ENCODE assay signal across 9 cellular contexts in genomic region chr7:8418627-8419245, GRCh38. TPM values are rescaled to one million over a fixed set of nuclear protein-coding genes. Genes with fewer than 3 reads are reported as not detected.
DNase-seq lines count a peak whose midpoint lies in the region; ATAC-seq, FAIRE-seq and TF ChIP-seq lines count a peak whose summit lies in the region.
"Had no signal": no experiment of that assay in that cellular context is flagged by ENCODE, and none has a peak within 500 bp of the region (broad histone marks: within the 10 kb centered on the region; RNA-seq: fewer than 3 reads in every experiment).

No MANE protein-coding gene starts in this region.

- ATAC-seq in HG02610 (IDR thresholded peaks at IDR 0.05; ENCODE audit: unreplicated experiment) = peak; percentile 76

- H3K4me3 ChIP-seq in endothelial cell of umbilical vein (replicated peaks in 1 of 3; ENCODE audit: insufficient read depth in 1 of 3, low read depth in 1 of 3, low read length in 3 of 3) = no peak overlapping the region
- no peak overlapping the region for H3K4me3 ChIP-seq in neural cell (ENCODE audit: low read length)
- H3K4me3 ChIP-seq in MG63 = no peak overlapping the region

- no peak for TF ChIP-seq EP300 in neural cell (conservative IDR thresholded peaks at IDR 0.05; ENCODE audit: poor library complexity, severe bottlenecking)

- BruUV-seq in endothelial cell of umbilical vein (replicated peaks; lab: Mats Ljungman, UMichigan) = no TSS peak

- peak; percentile 77 for FAIRE-seq in endothelial cell of umbilical vein (lab: Jason Lieb, UNC)

- no peaks in the 10 kb centered on the region for H3K79me2 ChIP-seq in endothelial cell of umbilical vein (ENCODE audit: control insufficient read depth, insufficient read depth, low read length)
- H3K79me2 ChIP-seq in neural cell (replicated peaks; ENCODE audit: insufficient read depth, low read length) = no peaks in the 10 kb centered on the region

- H3F3A ChIP-seq in neural cell (ENCODE audit: insufficient read depth, low read length, poor library complexity, severe bottlenecking) = no peaks in the 10 kb centered on the region

- no peaks in the 10 kb centered on the region for H3K4me1 ChIP-seq in endothelial cell of umbilical vein (ENCODE audit: control insufficient read depth, extremely low read depth, insufficient read depth, low read length)

- intact Hi-C loops in endothelial cell of umbilical vein (cut with micrococcal nuclease) = loop anchor here (5.0 kb wide), 1 partner anchor 1994 kb away; no protein-coding TSS in a partner anchor

- H3K9me1 ChIP-seq in endothelial cell of umbilical vein (replicated peaks; ENCODE audit: control insufficient read depth, extremely low read depth, insufficient read depth, low read length) = no peaks in the 10 kb centered on the region

- TF ChIP-seq RAD21 in neural cell (conservative IDR thresholded peaks at IDR 0.05) = peak; percentile 92

- POLR2A ChIA-PET in GM10248 (lab: Yijun Ruan, JAX) = no interaction called here
- POLR2A ChIA-PET in endothelial cell of umbilical vein (lab: Charles Lee) = no interaction called here

- H3K36me3 ChIP-seq in endothelial cell of umbilical vein (ENCODE audit: control insufficient read depth in 2 of 2, extremely low read depth in 1 of 2, insufficient read depth in 2 of 2, low read length in 2 of 2) = no peaks in the 10 kb centered on the region
- no peaks in the 10 kb centered on the region for H3K36me3 ChIP-seq in neural cell (ENCODE audit: insufficient read depth, low read length)
- no peaks in the 10 kb centered on the region for H3K36me3 ChIP-seq in MG63

- H3K27ac ChIP-seq in endothelial cell of umbilical vein (ENCODE audit: insufficient read depth, low read depth, low read length) (no peak overlapping the region), neural cell (ENCODE audit: low read length) (no peak overlapping the region)

- H3K27me3 ChIP-seq in endothelial cell of umbilical vein (ENCODE audit: control insufficient read depth in 2 of 2, insufficient read depth in 2 of 2, low read length in 2 of 2) (no peaks in the 10 kb centered on the region), neural cell (ENCODE audit: insufficient read depth, low read depth, low read length) (no peaks in the 10 kb centered on the region), MG63 (peaks cover 5% of the 10 kb centered on the region)

- CTCF ChIA-PET in GM10248 (lab: Yijun Ruan, JAX) (interaction anchor here (0.6 to 2.4 kb wide), 10 partner anchors 9 to 1994 kb away, joined by 3 to 12 read pairs (median 5); no protein-coding TSS in a partner anchor), endothelial cell of umbilical vein (lab: Charles Lee) (interaction anchor here (1.0 to 2.2 kb wide), 6 partner anchors 9 to 1994 kb away, joined by 3 to 19 read pairs (median 3); no protein-coding TSS in a partner anchor)

- no peaks in the 10 kb centered on the region for H3K9me3 ChIP-seq in endothelial cell of umbilical vein (replicated peaks; ENCODE audit: control insufficient read depth, insufficient read depth, low read length)
- H3K9me3 ChIP-seq in neural cell (ENCODE audit: low read length) = no peaks in the 10 kb centered on the region
- no peaks in the 10 kb centered on the region for H3K9me3 ChIP-seq in MG63

- no peak overlapping the region for H3K9ac ChIP-seq in endothelial cell of umbilical vein (replicated peaks; ENCODE audit: extremely low read depth, insufficient read depth, low read length)
- H3K9ac ChIP-seq in neural cell (ENCODE audit: low read length) = no peak overlapping the region

- DNase-seq in AG08395 (ENCODE audit: low spot score) (peak; percentile 11), GM10248 (ENCODE audit: extremely low spot score) (peak; percentile 35), NCI-H128 (lab: John Stamatoyannopoulos, UW; ENCODE audit: unreplicated experiment) (peak; percentile 61), T-helper 1 cell (peak in 4 of 5 donors; percentile 19 to 48 (median 30)), endothelial cell of umbilical vein (ENCODE audit: low read depth, low spot score) (peak; percentile 56), MG63 (no peak)

- TF ChIP-seq POLR2A in endothelial cell of umbilical vein (IDR thresholded peaks at IDR 0.05; ENCODE audit: low read depth, low read length) = no peak

- H3K9me2 ChIP-seq in neural cell (ENCODE audit: insufficient read depth, low read length) = no peaks in the 10 kb centered on the region

- no peaks in the 10 kb centered on the region for H4K20me1 ChIP-seq in endothelial cell of umbilical vein (replicated peaks; ENCODE audit: control insufficient read depth, extremely low read depth, insufficient read depth, low read length)
- no peaks in the 10 kb centered on the region for H4K20me1 ChIP-seq in neural cell (ENCODE audit: insufficient read depth)

- H3K4me2 ChIP-seq in endothelial cell of umbilical vein (ENCODE audit: insufficient read depth, low read length) (no peak overlapping the region), neural cell (ENCODE audit: low read length) (no peak overlapping the region)

- peak; percentile 69 for TF ChIP-seq CTCF in GM10248 (IDR thresholded peaks at IDR 0.05; ENCODE audit: control extremely low read depth, extremely low read depth, low read depth, missing control alignments)
- TF ChIP-seq CTCF in endothelial cell of umbilical vein (IDR thresholded peaks at IDR 0.05; ENCODE audit: extremely low read depth in 1 of 2, insufficient read depth in 1 of 2, low read depth in 1 of 2, low read length in 2 of 2) = peak; percentile 45 to 56
- TF ChIP-seq CTCF in neural cell (IDR thresholded peaks at IDR 0.05; ENCODE audit: poor library complexity, severe bottlenecking) = peak; percentile 89

- dilution Hi-C loops in endothelial cell of umbilical vein (cut with MboI; ENCODE audit: extremely low pct_ligation_motif_present, low sequenced_read_pairs) = no loop called here

- H2AFZ ChIP-seq in endothelial cell of umbilical vein (ENCODE audit: low read depth, low read length) (no peak overlapping the region), neural cell (ENCODE audit: low read depth, low read length) (no peak overlapping the region)

TF ChIP-seq in endothelial cell of umbilical vein, 7 proteins besides CTCF, POLR2A, EP300 and RAD21:
- no peak for TF ChIP-seq JUN (IDR thresholded peaks at IDR 0.05; ENCODE audit: borderline replicate concordance, insufficient read depth, insufficient read length, low read depth)
- no peak for TF ChIP-seq MAX (IDR thresholded peaks at IDR 0.05; ENCODE audit: insufficient read depth, insufficient read length)
- TF ChIP-seq EZH2 (IDR thresholded peaks at IDR 0.05; ENCODE audit: borderline replicate concordance, low read depth, low read length, severe bottlenecking) = no peak
- no peak for TF ChIP-seq MYC (IDR thresholded peaks at IDR 0.05; ENCODE audit: low read depth, low read length)
- no peak for TF ChIP-seq POLR2AphosphoS5 (IDR thresholded peaks at IDR 0.05; ENCODE audit: insufficient read depth, low read depth, low read length)
- no peak for TF ChIP-seq FOS (IDR thresholded peaks at IDR 0.05; ENCODE audit: borderline replicate concordance, insufficient read depth, low read length)
- no peak for TF ChIP-seq GATA2 (IDR thresholded peaks at IDR 0.05; ENCODE audit: insufficient read depth, insufficient read length, low read depth, low read length)

TF ChIP-seq in neural cell, 6 proteins besides CTCF, POLR2A, EP300 and RAD21:
- TF ChIP-seq SMC3 (conservative IDR thresholded peaks at IDR 0.05; ENCODE audit: poor library complexity) = peak; percentile 93
- TF ChIP-seq MXI1 (conservative IDR thresholded peaks at IDR 0.05; ENCODE audit: poor library complexity, severe bottlenecking) = no peak

RNA-seq across cellular contexts. Expression of gene NXPH1, which starts 14.7 kb away (rescaled TPM):
- total RNA-seq in endothelial cell of umbilical vein = not detected in 2 replicates
- not detected in 2 replicates for polyA plus RNA-seq in endothelial cell of umbilical vein
- not detected in 2 replicates for polyA plus RNA-seq in endothelial cell of umbilical vein (2011; cell fraction: cytosol; rRNA removed)
- polyA plus RNA-seq in endothelial cell of umbilical vein (2011; cell fraction: nucleus; rRNA removed) = not detected in 2 replicates
- polyA plus RNA-seq in endothelial cell of umbilical vein (2012) = not detected in 2 replicates
- not detected in 2 replicates for polyA minus RNA-seq in endothelial cell of umbilical vein
- not detected for polyA minus RNA-seq in endothelial cell of umbilical vein (2011; cell fraction: cytosol; rRNA and poly(A)+ RNA removed)
- polyA minus RNA-seq in endothelial cell of umbilical vein (2011; cell fraction: nucleus; rRNA and poly(A)+ RNA removed) = not detected in 2 replicates
- 15.9 and 24.9 TPM in 2 replicates for polyA plus RNA-seq in neural cell
- 21.7 and 24.7 TPM in 2 replicates for polyA minus RNA-seq in neural cell
- total RNA-seq in MG63 (2014; rRNA removed; shearing (Covaris generic); ENCODE audit: low replicate concordance) = not detected in 2 replicates
- total RNA-seq: T-helper 2 cell treated with Interferon-gamma antibody and Interleukin-4, amounts not matched to agents 100 ng/mL and 5 ng/mL, for 36 hours had no signal
